In genomic region chr14:81147140-81147897, GRCh38 we compare ENCODE assay signal across 13 cellular contexts.
DNase-seq lines count a peak whose midpoint lies in the region; ATAC-seq and TF ChIP-seq lines count a peak whose summit lies in the region.
"Had no signal": no experiment of that assay in that cellular context is flagged by ENCODE, and none has a peak within 500 bp of the region (broad histone marks: within the 10 kb centered on the region; RNA-seq: fewer than 3 reads in every experiment).

No MANE protein-coding gene starts in this region.

- H3F3A ChIP-seq in smooth muscle cell (ENCODE audit: low read depth) (no peaks in the 10 kb centered on the region), PC-9 (ENCODE audit: insufficient read depth, low read depth) (no peaks in the 10 kb centered on the region)

- no peak overlapping the region for H3K9ac ChIP-seq in trophoblast cell (ENCODE audit: low read length)
- no peak overlapping the region for H3K9ac ChIP-seq in smooth muscle cell (ENCODE audit: low read depth)

- no peak overlapping the region for H3K4me3 ChIP-seq in trophoblast cell (ENCODE audit: low read depth, low read length)
- no peak overlapping the region for H3K4me3 ChIP-seq in smooth muscle cell
- no peak overlapping the region for H3K4me3 ChIP-seq in PC-9
- H3K4me3 ChIP-seq: K562 had no signal

- no peak overlapping the region for H3K4me3 Mint-ChIP-seq in T-helper 17 cell
- H3K4me3 Mint-ChIP-seq: dendritic cell treated with granulocyte-macrophage colony-stimulating factor and Interleukin-4, amounts not matched to agents 40 ng/mL and 50 ng/mL, for 4 days had no signal

- H3K36me3 Mint-ChIP-seq in T-helper 17 cell (ENCODE audit: low read depth), result no peaks in the 10 kb centered on the region

- H3K4me2 ChIP-seq in trophoblast cell (ENCODE audit: low read length) (no peak overlapping the region), smooth muscle cell (no peak overlapping the region), PC-9 (no peak overlapping the region)

- DNase-seq in T-helper 17 cell (no peak), trophoblast cell (no peak), smooth muscle cell (lab: John Stamatoyannopoulos, UW; ENCODE audit: unreplicated experiment) (no peak), PC-9 (no peak)
- DNase-seq: activated CD8-positive, alpha-beta memory T cell treated with anti-CD3 and anti-CD28 coated beads, Interleukin-2, amount 50 U/mL, for 48 hours; aorta; NCI-H2227 treated with DMSO at 0.1 percent for 48 hours; RPMI8226 had no signal

- ATAC-seq in GM18502 (IDR thresholded peaks at IDR 0.05; ENCODE audit: poor library complexity, unreplicated experiment) (peak; percentile 84), GM19351 (IDR thresholded peaks at IDR 0.05; ENCODE audit: unreplicated experiment) (peak; percentile 69), HG02973 (IDR thresholded peaks at IDR 0.05; ENCODE audit: unreplicated experiment) (peak; percentile 64), T-helper 17 cell (no peak)
- ATAC-seq: K562 had no signal

- TF ChIP-seq CTCF in smooth muscle cell (IDR thresholded peaks at IDR 0.05; ENCODE audit: borderline replicate concordance, insufficient read depth, poor library complexity, severe bottlenecking) (no peak), PC-9 (conservative IDR thresholded peaks at IDR 0.05) (no peak)

- H3K27me3 Mint-ChIP-seq in T-helper 17 cell, result no peaks in the 10 kb centered on the region
- H3K27me3 Mint-ChIP-seq: dendritic cell treated with granulocyte-macrophage colony-stimulating factor and Interleukin-4, amounts not matched to agents 40 ng/mL and 50 ng/mL, for 4 days had no signal

- no peak overlapping the region for H3K18ac ChIP-seq in trophoblast cell (ENCODE audit: low read length)

- no peak overlapping the region for H4K91ac ChIP-seq in trophoblast cell (ENCODE audit: low read depth, low read length)

- WGBS in trophoblast cell (ENCODE audit: extremely low coverage, insufficient coverage, insufficient read length), result no CpG with 5 or more reads among the region's 2 CpGs
- 76% methylated on average over 2 of the region's 2 CpGs for WGBS in smooth muscle cell (ENCODE audit: low lambda C conversion rate)

- H3K27ac ChIP-seq in trophoblast cell (ENCODE audit: low read depth, low read length) (no peak overlapping the region), smooth muscle cell (ENCODE audit: low read depth) (no peak overlapping the region), PC-9 (no peak overlapping the region)

- intact Hi-C loops in PC-9 (cut with micrococcal nuclease; ENCODE audit: unreplicated experiment), result no loop called here

- no peaks in the 10 kb centered on the region for H3K9me3 ChIP-seq in T-helper 17 cell (ENCODE audit: control insufficient read depth, low read length, poor library complexity, severe bottlenecking)
- no peaks in the 10 kb centered on the region for H3K9me3 ChIP-seq in trophoblast cell (ENCODE audit: insufficient read depth, low read depth, low read length)
- no peaks in the 10 kb centered on the region for H3K9me3 ChIP-seq in smooth muscle cell (replicated peaks; ENCODE audit: low read depth)
- H3K9me3 ChIP-seq in PC-9 (ENCODE audit: insufficient read depth, low read depth), result no peaks in the 10 kb centered on the region

- H3K27ac Mint-ChIP-seq in T-helper 17 cell, result peak overlapping the region; percentile 19
- H3K27ac Mint-ChIP-seq: dendritic cell treated with granulocyte-macrophage colony-stimulating factor and Interleukin-4, amounts not matched to agents 40 ng/mL and 50 ng/mL, for 4 days had no signal

- H2AK5ac ChIP-seq in trophoblast cell (ENCODE audit: low read length), result no peak overlapping the region

- peaks cover 11% of the 10 kb centered on the region for H3K4me1 Mint-ChIP-seq in T-helper 17 cell

- H4K20me1 ChIP-seq in smooth muscle cell (ENCODE audit: low read depth) (no peaks in the 10 kb centered on the region), PC-9 (ENCODE audit: insufficient read depth) (no peaks in the 10 kb centered on the region)

- H2BK5ac ChIP-seq in trophoblast cell (ENCODE audit: low read depth, low read length, poor library complexity), result no peak overlapping the region

- CTCF ChIA-PET in PC-9 (lab: Charles Lee), result no interaction called here

- no peak overlapping the region for H3K23ac ChIP-seq in trophoblast cell (ENCODE audit: low read length)

- H3K79me1 ChIP-seq in trophoblast cell (ENCODE audit: low read length), result no peaks in the 10 kb centered on the region

- no peak overlapping the region for H3K4ac ChIP-seq in trophoblast cell (ENCODE audit: low read depth, low read length)

- no peak overlapping the region for H2BK12ac ChIP-seq in trophoblast cell (ENCODE audit: low read length)

- H2AFZ ChIP-seq in trophoblast cell (ENCODE audit: insufficient read depth, low read length, poor library complexity) (no peak overlapping the region), smooth muscle cell (ENCODE audit: low read depth) (no peak overlapping the region), PC-9 (no peak overlapping the region)

- no peak overlapping the region for H4K12ac ChIP-seq in trophoblast cell (ENCODE audit: low read depth, low read length)

- H3K79me2 ChIP-seq in trophoblast cell (ENCODE audit: control insufficient read depth, insufficient read depth, low read length, poor library complexity) (no peaks in the 10 kb centered on the region), smooth muscle cell (ENCODE audit: low read depth) (no peaks in the 10 kb centered on the region), PC-9 (ENCODE audit: low read depth) (no peaks in the 10 kb centered on the region)

- POLR2A ChIA-PET in PC-9 (lab: Charles Lee; ENCODE audit: unreplicated experiment), result no interaction called here

- H4K8ac ChIP-seq in trophoblast cell (ENCODE audit: low read depth, low read length), result no peak overlapping the region

- no peak overlapping the region for H3K14ac ChIP-seq in trophoblast cell (ENCODE audit: low read length)

- no peaks in the 10 kb centered on the region for H3K9me2 ChIP-seq in PC-9 (ENCODE audit: insufficient read depth)

- H3K27me3 ChIP-seq in trophoblast cell (ENCODE audit: insufficient read depth, low read length) (no peaks in the 10 kb centered on the region), smooth muscle cell (ENCODE audit: low read depth) (no peaks in the 10 kb centered on the region), PC-9 (ENCODE audit: insufficient read depth, low read depth) (no peaks in the 10 kb centered on the region)

- BruUV-seq in PC-9 (replicated peaks; lab: Mats Ljungman, UMichigan), result no TSS peak

- H3K4me1 ChIP-seq in trophoblast cell (ENCODE audit: control insufficient read depth in 1 of 2, insufficient read depth in 2 of 2, low read length in 2 of 2) (no peaks in the 10 kb centered on the region), smooth muscle cell (ENCODE audit: low read depth) (no peaks in the 10 kb centered on the region), PC-9 (replicated peaks; ENCODE audit: insufficient read depth) (no peaks in the 10 kb centered on the region)

- no peaks in the 10 kb centered on the region for H3K36me3 ChIP-seq in trophoblast cell (ENCODE audit: control insufficient read depth in 1 of 2, insufficient read depth in 2 of 2, low read length in 2 of 2)
- no peaks in the 10 kb centered on the region for H3K36me3 ChIP-seq in smooth muscle cell (ENCODE audit: low read depth)
- H3K36me3 ChIP-seq in PC-9 (ENCODE audit: low read depth), result no peaks in the 10 kb centered on the region

- H2BK120ac ChIP-seq in trophoblast cell (ENCODE audit: insufficient read depth, low read length, poor library complexity), result no peak overlapping the region
